8 cellular contexts compared by ENCODE assay signal in genomic region chr2:148875387-148876051, GRCh38. TPM values are rescaled to one million over a fixed set of nuclear protein-coding genes. Genes with fewer than 3 reads are reported as not detected.
A peak's percentile ranks its signal among the peaks of the same experiment; 100 is the strongest.
DNase-seq lines count a peak whose midpoint lies in the region; ATAC-seq and TF ChIP-seq lines count a peak whose summit lies in the region.

No MANE protein-coding gene starts in this region.

- intact Hi-C loops in spleen (cut with DNase I; ENCODE audit: low total_unique reads), result no loop called here

- H3K4me1 ChIP-seq in cardiac muscle cell (ENCODE audit: low read depth) (no peaks in the 10 kb centered on the region), spleen (peaks cover 4 to 28% (median 27%) of the 10 kb centered on the region in 6 donors)

- H3K27me3 ChIP-seq in cardiac muscle cell (peaks cover 24% of the 10 kb centered on the region), spleen (replicated peaks in 1 of 7) (peaks cover 4 to 79% (median 31%) of the 10 kb centered on the region in 7 donors)

- H3K4me3 ChIP-seq in cardiac muscle cell (peak overlapping the region; percentile 38), spleen (peak overlapping the region; percentile 37 to 92 (median 62))

- H3K27ac ChIP-seq in cardiac muscle cell, result no peak overlapping the region
- peak overlapping the region in 3 of 8 donors; percentile 33 to 49 (median 35) for H3K27ac ChIP-seq in spleen

- DNase-seq in Ammon's horn (ENCODE audit: low spot score), result peak; percentile 28
- DNase-seq in T-helper 9 cell, result peak; percentile 13
- no peak for DNase-seq in cardiac muscle cell (ENCODE audit: low read depth in 1 of 2, low spot score in 1 of 2)
- DNase-seq in spleen, result peak; percentile 81
- no peak for DNase-seq in GM19240 (ENCODE audit: insufficient read length, low spot score)
- DNase-seq in RPMI8226, result no peak

- TF ChIP-seq POLR2A in spleen (IDR thresholded peaks at IDR 0.05), result no peak

- ATAC-seq in GM18511 (IDR thresholded peaks at IDR 0.05; ENCODE audit: unreplicated experiment) (peak; percentile 32), HG02938 (IDR thresholded peaks at IDR 0.05; ENCODE audit: unreplicated experiment) (peak; percentile 28)

- no peaks in the 10 kb centered on the region for H3K36me3 ChIP-seq in cardiac muscle cell
- H3K36me3 ChIP-seq in spleen, result no peaks in the 10 kb centered on the region

- TF ChIP-seq CTCF in cardiac muscle cell (IDR thresholded peaks at IDR 0.05; ENCODE audit: low read depth, low read length) (no peak), spleen (IDR thresholded peaks at IDR 0.05 in 8 of 11, conservative IDR thresholded peaks at IDR 0.05 in 3 of 11) (peak in 1 of 11 experiments; percentile 6)

- WGBS in spleen, 5 donors, result 1 to 4% (median 2%) methylated on average over 52 to 74 of the region's 74 CpGs; no CpG with 5 or more reads in 1 of the 5 donors

- H3K9me3 ChIP-seq in cardiac muscle cell (ENCODE audit: low read depth) (no peaks in the 10 kb centered on the region), spleen (peaks cover 0 to 9% (median 0%) of the 10 kb centered on the region in 8 donors)

RNA-seq across cellular contexts. Expression of gene KIF5C, which starts 0.5 kb away (rescaled TPM):
- total RNA-seq in cardiac muscle cell (3.0 TPM in 2 replicates), spleen (1 to 10 TPM; 2.3 to 8.3 (median 6.2) TPM)
- polyA plus RNA-seq in cardiac muscle cell (0.82 and 3.2 TPM in 2 replicates), spleen (1 to 10 TPM in 2 of 3 donors, under 1 TPM in 1; 0.61 to 1.4 (median 1.1) TPM)

Comparison
In these comparisons a context has a peak if more than half of its experiments do, and no peak if none do; other contexts are left out.
1. DNase-seq: peak in Ammon's horn (single experiment), T-helper 9 cell (single experiment) and spleen (single experiment); none in cardiac muscle cell (0 of 2), GM19240 (single experiment) and RPMI8226 (single experiment).